ENCODE assay signal across 11 cellular contexts in the genomic region with DNA sequence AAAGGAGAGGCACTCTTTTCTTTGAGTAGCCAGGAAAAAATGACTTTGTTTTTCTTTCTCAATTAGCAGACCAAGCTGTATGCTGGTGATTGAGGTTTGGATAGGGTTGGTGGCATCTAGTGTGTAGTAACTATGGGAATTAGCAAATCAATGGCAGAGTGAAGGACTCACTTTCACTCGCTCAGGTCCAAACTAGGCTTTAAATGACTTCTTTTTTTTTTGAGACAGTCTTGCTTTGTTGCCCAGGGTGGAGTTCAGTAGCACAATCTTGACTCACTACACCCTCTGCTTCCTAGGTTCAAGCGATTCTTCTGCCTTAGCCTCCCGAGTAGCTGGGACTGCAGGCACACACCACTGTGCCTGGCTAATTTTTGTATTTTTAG. TPM values are rescaled to one million over a fixed set of nuclear protein-coding genes. Genes with fewer than 3 reads are reported as not detected.
DNase-seq lines count a peak whose midpoint lies in the region; ATAC-seq and TF ChIP-seq lines count a peak whose summit lies in the region.
"Had no signal": no experiment of that assay in that cellular context is flagged by ENCODE, and none has a peak within 500 bp of the region (broad histone marks: within the 10 kb centered on the region; RNA-seq: fewer than 3 reads in every experiment).

No MANE protein-coding gene starts in this region.

- H3K27ac Mint-ChIP-seq in natural killer cell treated with Interleukin-12 subunit alpha and Interleukin-12 subunit beta and Interleukin-15 and Interleukin-18, amount 100 ng/mL, for 72 hours, result peak overlapping the region in 1 of 2 donors; percentile 51
- no peak overlapping the region for H3K27ac Mint-ChIP-seq in natural killer cell
- peak overlapping the region; percentile 91 for H3K27ac Mint-ChIP-seq in activated naive CD8-positive, alpha-beta T cell

- peaks cover 16% of the 10 kb centered on the region for H3K36me3 Mint-ChIP-seq in natural killer cell treated with Interleukin-12 subunit alpha and Interleukin-12 subunit beta and Interleukin-15 and Interleukin-18, amount 100 ng/mL, for 72 hours
- no peaks in the 10 kb centered on the region for H3K36me3 Mint-ChIP-seq in natural killer cell
- H3K36me3 Mint-ChIP-seq in activated naive CD8-positive, alpha-beta T cell, result peaks cover 30% of the 10 kb centered on the region

- TF ChIP-seq POLR2A in spleen (IDR thresholded peaks at IDR 0.05), result no peak

- DNase-seq in natural killer cell treated with Interleukin-12 subunit alpha and Interleukin-12 subunit beta and Interleukin-15 and Interleukin-18, amount 100 ng/mL, for 72 hours (ENCODE audit: low spot score), result no peak
- DNase-seq in natural killer cell (no peak), BE2C (no peak), spleen (no peak), NCI-H1092 (lab: John Stamatoyannopoulos, UW) (no peak), SW 1271 (lab: John Stamatoyannopoulos, UW) (no peak)
- DNase-seq: NCI-H748 treated with DMSO at 0.1 percent for 48 hours had no signal

- intact Hi-C loops in natural killer cell (cut with micrococcal nuclease), result no loop called here
- intact Hi-C loops in spleen (cut with DNase I; ENCODE audit: low total_unique reads), result no loop called here

- peak overlapping the region; percentile 13 for H3K4me3 Mint-ChIP-seq in natural killer cell treated with Interleukin-12 subunit alpha and Interleukin-12 subunit beta and Interleukin-15 and Interleukin-18, amount 100 ng/mL, for 72 hours
- no peak overlapping the region for H3K4me3 Mint-ChIP-seq in natural killer cell
- peak overlapping the region; percentile 49 for H3K4me3 Mint-ChIP-seq in activated naive CD8-positive, alpha-beta T cell

- peaks cover 0 to 12% of the 10 kb centered on the region in 2 donors for H3K4me1 Mint-ChIP-seq in natural killer cell treated with Interleukin-12 subunit alpha and Interleukin-12 subunit beta and Interleukin-15 and Interleukin-18, amount 100 ng/mL, for 72 hours (ENCODE audit: low read depth in 2 of 2)
- H3K4me1 Mint-ChIP-seq in natural killer cell, result no peaks in the 10 kb centered on the region
- peaks cover 34% of the 10 kb centered on the region for H3K4me1 Mint-ChIP-seq in activated naive CD8-positive, alpha-beta T cell (ENCODE audit: low read depth)

- H3K36me3 ChIP-seq in BE2C, result no peaks in the 10 kb centered on the region
- H3K36me3 ChIP-seq in spleen, result peaks cover 0 to 37% (median 9%) of the 10 kb centered on the region in 6 donors

- no peaks in the 10 kb centered on the region for H3K27me3 Mint-ChIP-seq in natural killer cell treated with Interleukin-12 subunit alpha and Interleukin-12 subunit beta and Interleukin-15 and Interleukin-18, amount 100 ng/mL, for 72 hours
- H3K27me3 Mint-ChIP-seq in natural killer cell (ENCODE audit: low read depth in 2 of 2), result no peaks in the 10 kb centered on the region
- no peaks in the 10 kb centered on the region for H3K27me3 Mint-ChIP-seq in activated naive CD8-positive, alpha-beta T cell

- ATAC-seq in natural killer cell treated with Interleukin-12 subunit alpha and Interleukin-12 subunit beta and Interleukin-15 and Interleukin-18, amount 100 ng/mL, for 72 hours, result no peak
- ATAC-seq in natural killer cell (no peak), HG03159 (IDR thresholded peaks at IDR 0.05; ENCODE audit: unreplicated experiment) (peak; percentile 51)

- WGBS in spleen, 5 donors, result 82 to 93% (median 91%) methylated on average over 3 of the region's 3 CpGs

- H3K4me1 ChIP-seq in BE2C (no peaks in the 10 kb centered on the region), spleen (peaks cover 0 to 10% (median 6%) of the 10 kb centered on the region in 6 donors)
- H3K4me1 ChIP-seq: parathyroid adenoma had no signal

- H3K9me3 ChIP-seq in BE2C, result no peaks in the 10 kb centered on the region
- H3K9me3 ChIP-seq in spleen, result peaks cover 0 to 11% (median 2%) of the 10 kb centered on the region in 8 donors

- H3K27me3 ChIP-seq in BE2C (no peaks in the 10 kb centered on the region), spleen (replicated peaks in 1 of 7) (no peaks in the 10 kb centered on the region)
- H3K27me3 ChIP-seq: BLaER1 treated with 17β-estradiol and CSF1 and Interleukin-3, amounts not matched to agents 10 nM and 100 nM had no signal

- TF ChIP-seq CTCF in natural killer cell (IDR thresholded peaks at IDR 0.05) (no peak), BE2C (IDR thresholded peaks at IDR 0.05; ENCODE audit: low read depth, low read length) (no peak), spleen (IDR thresholded peaks at IDR 0.05 in 8 of 11, conservative IDR thresholded peaks at IDR 0.05 in 3 of 11) (no peak)

- H3K4me3 ChIP-seq in BE2C (ENCODE audit: low read depth, low read length), result no peak overlapping the region
- H3K4me3 ChIP-seq in spleen, result no peak overlapping the region
- H3K4me3 ChIP-seq: BLaER1 treated with 17β-estradiol and CSF1 and Interleukin-3, amounts not matched to agents 10 nM and 100 nM had no signal

- H3K27ac ChIP-seq in spleen, result no peak overlapping the region
- H3K27ac ChIP-seq: BLaER1 treated with 17β-estradiol and CSF1 and Interleukin-3, amounts not matched to agents 10 nM and 100 nM; parathyroid adenoma had no signal

- H3K9me3 Mint-ChIP-seq in natural killer cell treated with Interleukin-12 subunit alpha and Interleukin-12 subunit beta and Interleukin-15 and Interleukin-18, amount 100 ng/mL, for 72 hours, result no peaks in the 10 kb centered on the region
- H3K9me3 Mint-ChIP-seq in natural killer cell, result no peaks in the 10 kb centered on the region
- H3K9me3 Mint-ChIP-seq in activated naive CD8-positive, alpha-beta T cell (ENCODE audit: low read depth), result peaks cover 4% of the 10 kb centered on the region

RNA-seq across cellular contexts. Expression of a gene that starts 35.9 kb away (rescaled TPM):
- 10 to 100 TPM; 12.4 to 26.3 TPM for total RNA-seq in natural killer cell treated with Interleukin-12 subunit alpha and Interleukin-12 subunit beta and Interleukin-15 and Interleukin-18, amount 100 ng/mL, for 72 hours
- 10 to 100 TPM in 2 of 3 donors, 1 to 10 TPM in 1; 8.4 to 14.4 (median 11.1) TPM for total RNA-seq in natural killer cell
- 9.7 TPM for polyA plus RNA-seq in BE2C (2012; ENCODE audit: insufficient read depth, insufficient read length, low read depth)
- 10 to 100 TPM; 12.0 to 28.7 (median 18.5) TPM for total RNA-seq in spleen
- polyA plus RNA-seq in spleen, result 1 to 10 TPM; 3.6 to 5.8 (median 3.8) TPM
